In the genomic region with DNA sequence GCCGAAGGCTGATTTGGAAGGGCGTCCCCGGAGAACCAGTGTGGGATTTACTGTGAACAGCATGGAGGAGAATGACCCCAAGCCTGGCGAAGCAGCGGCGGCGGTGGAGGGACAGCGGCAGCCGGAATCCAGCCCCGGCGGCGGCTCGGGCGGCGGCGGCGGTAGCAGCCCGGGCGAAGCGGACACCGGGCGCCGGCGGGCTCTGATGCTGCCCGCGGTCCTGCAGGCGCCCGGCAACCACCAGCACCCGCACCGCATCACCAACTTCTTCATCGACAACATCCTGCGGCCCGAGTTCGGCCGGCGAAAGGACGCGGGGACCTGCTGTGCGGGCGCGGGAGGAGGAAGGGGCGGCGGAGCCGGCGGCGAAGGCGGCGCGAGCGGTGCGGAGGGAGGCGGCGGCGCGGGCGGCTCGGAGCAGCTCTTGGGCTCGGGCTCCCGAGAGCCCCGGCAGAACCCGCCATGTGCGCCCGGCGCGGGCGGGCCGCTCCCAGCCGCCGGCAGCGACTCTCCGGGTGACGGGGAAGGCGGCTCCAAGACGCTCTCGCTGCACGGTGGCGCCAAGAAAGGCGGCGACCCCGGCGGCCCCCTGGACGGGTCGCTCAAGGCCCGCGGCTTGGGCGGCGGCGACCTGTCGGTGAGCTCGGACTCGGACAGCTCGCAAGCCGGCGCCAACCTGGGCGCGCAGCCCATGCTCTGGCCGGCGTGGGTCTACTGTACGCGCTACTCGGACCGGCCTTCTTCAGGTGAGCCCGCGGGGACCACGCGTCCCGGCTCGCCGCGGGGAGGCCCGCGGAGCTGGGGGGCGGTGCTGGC, we compare ENCODE assay signal across 9 cellular contexts. TPM values are rescaled to one million over a fixed set of nuclear protein-coding genes. Genes with fewer than 3 reads are reported as not detected.
DNase-seq lines count a peak whose midpoint lies in the region; ATAC-seq and TF ChIP-seq lines count a peak whose summit lies in the region.
"Had no signal": no experiment of that assay in that cellular context is flagged by ENCODE, and none has a peak within 500 bp of the region (broad histone marks: within the 10 kb centered on the region; RNA-seq: fewer than 3 reads in every experiment).

No MANE protein-coding gene starts in this region.

- peak overlapping the region; percentile 38 for H3K14ac ChIP-seq in neuronal stem cell (ENCODE audit: low read length)

- no peak overlapping the region for H3K27ac Mint-ChIP-seq in endodermal cell

- no peak overlapping the region for H2BK120ac ChIP-seq in neuronal stem cell (ENCODE audit: low read depth, low read length)

- WGBS in endodermal cell (ENCODE audit: insufficient coverage in 1 of 2, insufficient read length in 1 of 2), 2 experiments, result 1 to 2% methylated on average over 63 to 113 of the region's 113 CpGs
- no CpG with 5 or more reads among the region's 113 CpGs for WGBS in neuronal stem cell (ENCODE audit: extremely low coverage in 2 of 2, insufficient read length in 2 of 2, insufficient replicate concordance in 1 of 2), 2 donors

- peak overlapping the region; percentile 0 for H4K8ac ChIP-seq in neuronal stem cell (ENCODE audit: low read depth, low read length)

- H3K27me3 Mint-ChIP-seq in endodermal cell (ENCODE audit: insufficient read depth), result peaks cover 95% of the 10 kb centered on the region

- ATAC-seq in GM21526 (IDR thresholded peaks at IDR 0.05; ENCODE audit: low FRiP score, unreplicated experiment), result no peak
- no peak for ATAC-seq in GM19351 (IDR thresholded peaks at IDR 0.05; ENCODE audit: unreplicated experiment)

- H3K36me3 ChIP-seq in endodermal cell (ENCODE audit: control insufficient read depth, insufficient read depth, low read length) (no peaks in the 10 kb centered on the region), neuronal stem cell (replicated peaks in 1 of 2; ENCODE audit: control insufficient read depth in 2 of 2, insufficient read depth in 2 of 2, low read length in 2 of 2) (peaks cover 0 to 48% of the 10 kb centered on the region in 2 donors)

- H3K79me1 ChIP-seq in neuronal stem cell (ENCODE audit: low read depth, low read length), result no peaks in the 10 kb centered on the region

- no peak for TF ChIP-seq CTCF in C4-2B (conservative IDR thresholded peaks at IDR 0.05)
- TF ChIP-seq CTCF in endodermal cell (conservative IDR thresholded peaks at IDR 0.05), result no peak

- no peaks in the 10 kb centered on the region for H3K9me3 ChIP-seq in endodermal cell (ENCODE audit: control insufficient read depth, low read length)
- peaks cover 0 to 10% of the 10 kb centered on the region in 2 donors for H3K9me3 ChIP-seq in neuronal stem cell (replicated peaks in 1 of 2; ENCODE audit: control insufficient read depth in 2 of 2, insufficient read depth in 1 of 2, low read depth in 1 of 2, low read length in 2 of 2)

- H3K27me3 ChIP-seq in endodermal cell (ENCODE audit: control insufficient read depth, insufficient read depth, low read length, poor library complexity, severe bottlenecking) (peaks cover 97% of the 10 kb centered on the region), neuronal stem cell (ENCODE audit: control insufficient read depth in 3 of 3, insufficient read depth in 3 of 3, low read depth in 1 of 3, low read length in 3 of 3) (peaks cover 31 to 98% (median 90%) of the 10 kb centered on the region in 3 experiments)

- H3K36me3 Mint-ChIP-seq in endodermal cell (ENCODE audit: low read depth), result no peaks in the 10 kb centered on the region

- no peak overlapping the region for H2AK5ac ChIP-seq in neuronal stem cell (ENCODE audit: low read depth, low read length)

- H3K23ac ChIP-seq in neuronal stem cell (ENCODE audit: low read depth, low read length, poor library complexity), result peak overlapping the region; percentile 73

- no peak overlapping the region for H3K4me3 ChIP-seq in endodermal cell (ENCODE audit: low read length)
- H3K4me3 ChIP-seq in neuronal stem cell (ENCODE audit: low read length in 2 of 2), result peak overlapping the region in 1 of 2 donors; percentile 70

- peak overlapping the region; percentile 31 for H3K4me2 ChIP-seq in neuronal stem cell (ENCODE audit: insufficient read depth, low read length, poor library complexity, severe bottlenecking)

- H3K4me1 ChIP-seq in endodermal cell (ENCODE audit: control insufficient read depth, insufficient read depth, low read length) (peaks cover 5% of the 10 kb centered on the region), neuronal stem cell (ENCODE audit: control insufficient read depth in 2 of 2, insufficient read depth in 1 of 2, low read depth in 1 of 2, low read length in 2 of 2) (peaks cover 0 to 46% of the 10 kb centered on the region in 2 donors)

- H3K9ac ChIP-seq in endodermal cell (ENCODE audit: extremely low read depth, low read length, poor library complexity, severe bottlenecking), result no peak overlapping the region
- H3K9ac ChIP-seq in neuronal stem cell (ENCODE audit: low read depth, low read length, poor library complexity), result peak overlapping the region; percentile 44

- peaks cover 8% of the 10 kb centered on the region for H3K4me1 Mint-ChIP-seq in endodermal cell

- H3K27ac ChIP-seq in C4-2B (peak overlapping the region; percentile 73), endodermal cell (ENCODE audit: low read depth, low read length) (no peak overlapping the region), neuronal stem cell (replicated peaks; ENCODE audit: low read length) (no peak overlapping the region)

- peak overlapping the region; percentile 59 for H3K18ac ChIP-seq in neuronal stem cell (ENCODE audit: low read length)

- H3K4me3 Mint-ChIP-seq in endodermal cell, result peak overlapping the region; percentile 32

- H2AFZ ChIP-seq in neuronal stem cell (ENCODE audit: low read length), result no peak overlapping the region

- H3K4ac ChIP-seq in neuronal stem cell (ENCODE audit: low read length), result no peak overlapping the region

- H2BK5ac ChIP-seq in neuronal stem cell (ENCODE audit: low read length), result no peak overlapping the region

- no peak overlapping the region for H4K91ac ChIP-seq in neuronal stem cell (ENCODE audit: low read depth, low read length, poor library complexity)

- H3K9me3 Mint-ChIP-seq in endodermal cell, result no peaks in the 10 kb centered on the region

- H2BK15ac ChIP-seq in neuronal stem cell (ENCODE audit: low read length), result no peak overlapping the region

- no peak overlapping the region for H2BK12ac ChIP-seq in neuronal stem cell (ENCODE audit: low read length)

- DNase-seq in HK-2 (ENCODE audit: unreplicated experiment) (peak; percentile 25), endodermal cell (no peak), neuronal stem cell (ENCODE audit: low spot score) (no peak), NCI-H1105 (lab: John Stamatoyannopoulos, UW) (no peak), T-helper 1 cell (no peak)
- DNase-seq: NCI-H345 had no signal

RNA-seq across cellular contexts. Expression of gene EN2, which starts 0.6 kb away (rescaled TPM):
- not detected for total RNA-seq in endodermal cell
- 16.1 TPM for polyA plus RNA-seq in endodermal cell (2013, experiment 1 of 2)
- polyA plus RNA-seq in endodermal cell (2013, experiment 2 of 2), result 19.3 TPM
- not detected for polyA plus RNA-seq in neuronal stem cell (2013, experiment 1 of 2)
- polyA plus RNA-seq in neuronal stem cell (2013, experiment 2 of 2), result not detected
